In the genomic region with DNA sequence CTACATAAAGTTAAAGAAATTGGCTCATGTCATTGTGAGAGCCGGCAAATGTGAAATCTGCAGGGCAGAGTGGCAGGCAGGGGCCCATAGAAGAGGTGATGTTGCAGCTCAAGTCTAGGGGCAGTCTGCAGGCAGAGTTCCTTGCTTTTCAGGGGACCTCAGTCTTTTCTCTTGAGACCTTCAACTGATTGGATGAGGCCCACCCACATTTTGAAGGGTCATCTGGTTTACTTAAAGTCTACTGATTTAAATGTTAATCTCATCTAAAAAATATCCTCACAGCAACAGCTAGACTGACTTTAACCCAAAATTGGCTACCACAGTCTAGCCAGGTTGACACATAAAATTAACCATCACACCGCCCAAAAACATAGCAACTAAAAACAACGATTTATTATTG, we compare ENCODE assay signal across 35 cellular contexts.
"Had no signal": no experiment of that assay in that cellular context is flagged by ENCODE, and none has a peak within 500 bp of the region (broad histone marks: within the 10 kb centered on the region; RNA-seq: fewer than 3 reads in every experiment).

No MANE protein-coding gene starts in this region.

- ATAC-seq: activated naive CD8-positive, alpha-beta T cell treated with anti-CD3 and anti-CD28 coated beads, Interleukin-2, amount 50 U/mL, for 24 hours; activated T-helper 17 cell treated with anti-CD3 and anti-CD28 coated beads, Interleukin-2, amount 50 U/mL, for 72 hours had no signal

- H3K27ac Mint-ChIP-seq: activated B cell treated with CpG ODN at 0.5 μM for 24 hours; activated CD4-positive, alpha-beta memory T cell treated with anti-CD3 and anti-CD28 coated beads for 36 hours; activated CD4-positive, alpha-beta T cell treated with anti-CD3 and anti-CD28 coated beads, Interleukin-2, amount 10 ng/mL, durations not matched to agents 24 days and 14 days; activated CD8-positive, alpha-beta T cell treated with anti-CD3 and anti-CD28 coated beads for 36 hours; activated naive CD4-positive, alpha-beta T cell treated with anti-CD3 and anti-CD28 coated beads, Interleukin-2, amount 10 ng/mL, durations not matched to agents 7 days and 5 days; activated naive CD4-positive, alpha-beta T cell treated with anti-CD3 and anti-CD28 coated beads, Interleukin-2, amount 50 U/mL, for 24 hours; activated naive CD8-positive, alpha-beta T cell; activated naive CD8-positive, alpha-beta T cell treated with anti-CD3 and anti-CD28 coated beads, Interleukin-2, amount 10 ng/mL, durations not matched to agents 7 days and 5 days; activated naive CD8-positive, alpha-beta T cell treated with anti-CD3 and anti-CD28 coated beads, Interleukin-2, amount 50 U/mL, for 24 hours; activated T-cell treated with anti-CD3 and anti-CD28 coated beads, Interleukin-2, amount 50 U/mL, for 72 hours; activated T-helper 1 cell treated with anti-CD3 and anti-CD28 coated beads, Interleukin-12 subunit alpha, Interleukin-12 subunit beta, Interleukin-2, Interleukin-4 antibody, amounts not matched to agents 30 ng/mL and 10 ng/mL and 1 ng/mL, durations not matched to agents 14 hours and 24 hours and 36 hours; activated T-helper 17 cell treated with anti-CD3 and anti-CD28 coated beads, Interleukin-2, amount 50 U/mL, for 72 hours; T-helper 1 cell treated with Interleukin-12 subunit alpha and Interleukin-12 subunit beta and Interleukin-4 antibody, amounts not matched to agents 30 μg/mL and 1 μg/mL, for 36 hours; T-helper 2 cell treated with Interferon-gamma antibody and Interleukin-4, amounts not matched to agents 5 μg/mL and 100 μg/mL, for 36 hours had no signal

- H3K27me3 ChIP-seq: ascending aorta, cardiac muscle cell had no signal

- H3K9me3 Mint-ChIP-seq: activated B cell treated with CpG ODN at 0.5 μM for 24 hours; activated CD4-positive, alpha-beta memory T cell treated with anti-CD3 and anti-CD28 coated beads for 36 hours; activated CD4-positive, alpha-beta T cell treated with anti-CD3 and anti-CD28 coated beads, Interleukin-2, amount 10 ng/mL, durations not matched to agents 24 days and 14 days; activated CD8-positive, alpha-beta T cell treated with anti-CD3 and anti-CD28 coated beads for 36 hours; activated naive CD4-positive, alpha-beta T cell treated with anti-CD3 and anti-CD28 coated beads, Interleukin-2, amount 10 ng/mL, durations not matched to agents 7 days and 5 days; activated naive CD4-positive, alpha-beta T cell treated with anti-CD3 and anti-CD28 coated beads, Interleukin-2, amount 50 U/mL, for 24 hours; activated naive CD8-positive, alpha-beta T cell treated with anti-CD3 and anti-CD28 coated beads, Interleukin-2, amount 10 ng/mL, durations not matched to agents 7 days and 5 days; activated naive CD8-positive, alpha-beta T cell treated with anti-CD3 and anti-CD28 coated beads, Interleukin-2, amount 50 U/mL, for 24 hours; activated T-cell treated with anti-CD3 and anti-CD28 coated beads, Interleukin-2, amount 50 U/mL, for 4 hours; activated T-cell treated with anti-CD3 and anti-CD28 coated beads, Interleukin-2, amount 50 U/mL, for 72 hours; activated T-helper 1 cell treated with anti-CD3 and anti-CD28 coated beads, Interleukin-12 subunit alpha, Interleukin-12 subunit beta, Interleukin-2, Interleukin-4 antibody, amounts not matched to agents 30 ng/mL and 10 ng/mL and 1 ng/mL, durations not matched to agents 14 hours and 24 hours and 36 hours; activated T-helper 17 cell treated with anti-CD3 and anti-CD28 coated beads, Interleukin-2, amount 50 U/mL, for 72 hours; central memory CD8-positive, alpha-beta T cell; T-helper 1 cell treated with Interleukin-12 subunit alpha and Interleukin-12 subunit beta and Interleukin-4 antibody, amounts not matched to agents 30 μg/mL and 1 μg/mL, for 36 hours; T-helper 2 cell treated with Interferon-gamma antibody and Interleukin-4, amounts not matched to agents 5 μg/mL and 100 μg/mL, for 36 hours had no signal

- H3K27ac ChIP-seq: cardiac muscle cell, VCaP had no signal

- DNase-seq: activated B cell treated with CpG ODN at 0.5 μM for 24 hours; activated CD4-positive, alpha-beta T cell treated with anti-CD3 and anti-CD28 coated beads for 4 hours; activated CD4-positive, alpha-beta T cell treated with anti-CD3 and anti-CD28 coated beads, Interleukin-2, amount 10 ng/mL, durations not matched to agents 24 days and 14 days; activated CD4-positive, alpha-beta T cell treated with anti-CD3 and anti-CD28 coated beads, Interleukin-2, amount 50 U/mL, for 1 hour; activated CD4-positive, alpha-beta T cell treated with anti-CD3 and anti-CD28 coated beads, Interleukin-2, amount 50 U/mL, for 4 hours; activated CD4-positive, CD25-positive, alpha-beta regulatory T cell treated with anti-CD3 and anti-CD28 coated beads, Interleukin-2, amount 50 U/mL, for 72 hours; activated CD8-positive, alpha-beta memory T cell treated with anti-CD3 and anti-CD28 coated beads, Interleukin-2, amount 50 U/mL, for 4 hours; activated effector memory CD4-positive, alpha-beta T cell treated with anti-CD3 and anti-CD28 coated beads, Interleukin-2, amount 50 U/mL, for 16 hours; activated naive CD4-positive, alpha-beta T cell treated with anti-CD3 and anti-CD28 coated beads, Interleukin-2, amount 10 ng/mL, durations not matched to agents 7 days and 5 days; activated naive CD4-positive, alpha-beta T cell treated with Interleukin-2 at 50 U/mL for 16 hours; activated naive CD8-positive, alpha-beta T cell treated with anti-CD3 and anti-CD28 coated beads, Interleukin-2, amount 10 ng/mL, durations not matched to agents 7 days and 5 days; activated naive CD8-positive, alpha-beta T cell treated with anti-CD3 and anti-CD28 coated beads, Interleukin-2, amount 50 U/mL, for 24 hours; activated T-cell treated with anti-CD3 and anti-CD28 coated beads for 4 hours; activated T-cell treated with anti-CD3 and anti-CD28 coated beads, Interleukin-2, amount 50 U/mL, for 1 hour; activated T-cell treated with anti-CD3 and anti-CD28 coated beads, Interleukin-2, amount 50 U/mL, for 4 hours; amygdala; anterior cingulate cortex; caudate nucleus; cerebellar nuclear complex; T-helper 2 cell; T-helper 9 cell had no signal

- H3K4me3 ChIP-seq: ascending aorta, cardiac muscle cell had no signal

- H3K9me3 ChIP-seq: ascending aorta had no signal

- H3K4me1 Mint-ChIP-seq: activated B cell treated with CpG ODN at 0.5 μM for 24 hours; activated CD4-positive, alpha-beta T cell treated with anti-CD3 and anti-CD28 coated beads, Interleukin-2, amount 10 ng/mL, durations not matched to agents 24 days and 14 days; activated naive CD4-positive, alpha-beta T cell treated with anti-CD3 and anti-CD28 coated beads, Interleukin-2, amount 50 U/mL, for 24 hours; activated T-helper 17 cell treated with anti-CD3 and anti-CD28 coated beads, Interleukin-2, amount 50 U/mL, for 72 hours had no signal

- H3K36me3 Mint-ChIP-seq: activated CD4-positive, alpha-beta memory T cell treated with anti-CD3 and anti-CD28 coated beads for 36 hours; activated naive CD4-positive, alpha-beta T cell treated with anti-CD3 and anti-CD28 coated beads, Interleukin-2, amount 10 ng/mL, durations not matched to agents 7 days and 5 days; activated naive CD4-positive, alpha-beta T cell treated with anti-CD3 and anti-CD28 coated beads, Interleukin-2, amount 50 U/mL, for 24 hours; activated naive CD8-positive, alpha-beta T cell; activated naive CD8-positive, alpha-beta T cell treated with anti-CD3 and anti-CD28 coated beads, Interleukin-2, amount 10 ng/mL, durations not matched to agents 7 days and 5 days; brain had no signal

- H3K36me3 ChIP-seq: ascending aorta, cardiac muscle cell had no signal

- H3K4me3 Mint-ChIP-seq: activated B cell treated with CpG ODN at 0.5 μM for 24 hours; activated CD4-positive, alpha-beta memory T cell treated with anti-CD3 and anti-CD28 coated beads for 36 hours; activated CD4-positive, alpha-beta T cell treated with anti-CD3 and anti-CD28 coated beads, Interleukin-2, amount 10 ng/mL, durations not matched to agents 24 days and 14 days; activated CD8-positive, alpha-beta T cell treated with anti-CD3 and anti-CD28 coated beads for 36 hours; activated naive CD4-positive, alpha-beta T cell treated with anti-CD3 and anti-CD28 coated beads, Interleukin-2, amount 10 ng/mL, durations not matched to agents 7 days and 5 days; activated naive CD4-positive, alpha-beta T cell treated with anti-CD3 and anti-CD28 coated beads, Interleukin-2, amount 50 U/mL, for 24 hours; activated naive CD8-positive, alpha-beta T cell; activated naive CD8-positive, alpha-beta T cell treated with anti-CD3 and anti-CD28 coated beads, Interleukin-2, amount 10 ng/mL, durations not matched to agents 7 days and 5 days; activated naive CD8-positive, alpha-beta T cell treated with anti-CD3 and anti-CD28 coated beads, Interleukin-2, amount 50 U/mL, for 24 hours; activated T-cell treated with anti-CD3 and anti-CD28 coated beads, Interleukin-2, amount 50 U/mL, for 4 hours; activated T-cell treated with anti-CD3 and anti-CD28 coated beads, Interleukin-2, amount 50 U/mL, for 72 hours; activated T-helper 1 cell treated with anti-CD3 and anti-CD28 coated beads, Interleukin-12 subunit alpha, Interleukin-12 subunit beta, Interleukin-2, Interleukin-4 antibody, amounts not matched to agents 30 ng/mL and 10 ng/mL and 1 ng/mL, durations not matched to agents 14 hours and 24 hours and 36 hours; activated T-helper 17 cell treated with anti-CD3 and anti-CD28 coated beads, Interleukin-2, amount 50 U/mL, for 72 hours; brain; central memory CD8-positive, alpha-beta T cell; T-helper 1 cell treated with Interleukin-12 subunit alpha and Interleukin-12 subunit beta and Interleukin-4 antibody, amounts not matched to agents 30 μg/mL and 1 μg/mL, for 36 hours; T-helper 2 cell treated with Interferon-gamma antibody and Interleukin-4, amounts not matched to agents 5 μg/mL and 100 μg/mL, for 36 hours had no signal
